16 cellular contexts compared by ENCODE assay signal in the genomic region with DNA sequence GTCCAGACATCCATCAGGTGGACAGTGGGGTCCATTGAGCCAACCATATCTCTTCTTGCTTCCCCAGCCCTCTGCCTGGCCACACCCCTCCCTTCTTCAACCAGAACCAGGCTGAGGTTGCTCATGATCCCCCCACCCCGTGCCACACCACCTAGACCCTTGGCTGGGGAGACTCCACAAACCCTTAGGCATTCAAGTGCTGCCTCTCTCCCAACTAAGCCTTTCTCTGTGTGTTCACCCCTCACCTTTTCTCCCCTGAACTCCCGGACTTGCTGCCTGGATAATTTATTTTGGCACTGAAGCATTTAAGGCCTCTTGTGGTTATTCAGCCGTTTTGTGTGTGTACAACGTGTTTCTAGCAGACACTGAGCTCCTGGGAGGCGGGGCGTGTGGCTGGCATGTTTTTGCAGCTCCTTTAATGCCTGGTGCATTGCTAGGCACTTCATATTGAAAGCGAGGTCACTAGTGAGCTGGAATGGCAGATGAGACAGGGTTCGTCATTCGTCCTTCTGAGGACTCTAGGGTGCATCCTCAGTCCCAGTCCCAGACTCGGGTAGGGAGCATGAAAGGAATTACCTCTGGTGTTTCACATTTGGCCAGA. TPM values are rescaled to one million over a fixed set of nuclear protein-coding genes. Genes with fewer than 3 reads are reported as not detected.
A peak's percentile ranks its signal among the peaks of the same experiment; 100 is the strongest.
DNase-seq lines count a peak whose midpoint lies in the region; ATAC-seq and TF ChIP-seq lines count a peak whose summit lies in the region.
"Had no signal": no experiment of that assay in that cellular context is flagged by ENCODE, and none has a peak within 500 bp of the region (broad histone marks: within the 10 kb centered on the region; RNA-seq: fewer than 3 reads in every experiment).

No MANE protein-coding gene starts in this region.

- TF ChIP-seq CTCF in IMR-90 (conservative IDR thresholded peaks at IDR 0.05; ENCODE audit: low read depth, low read length) (no peak), RWPE1 (conservative IDR thresholded peaks at IDR 0.05; ENCODE audit: low read depth) (no peak), foreskin keratinocyte (conservative IDR thresholded peaks at IDR 0.05) (no peak)

- no peak overlapping the region for H3K23ac ChIP-seq in IMR-90 (ENCODE audit: low read depth, low read length)

- no peak for TF ChIP-seq RAD21 in IMR-90 (IDR thresholded peaks at IDR 0.05; ENCODE audit: low read length)

- 52% methylated on average over 6 of the region's 10 CpGs; no CpG with 5 or more reads in 1 of the 2 experiments for WGBS in IMR-90 (ENCODE audit: extremely low coverage in 2 of 2, insufficient read length in 1 of 2), 2 experiments

- H3K27me3 ChIP-seq in IMR-90 (ENCODE audit: control insufficient read depth, insufficient read depth, low read length), result peaks cover 44% of the 10 kb centered on the region
- peaks cover 9% of the 10 kb centered on the region for H3K27me3 ChIP-seq in foreskin keratinocyte
- H3K27me3 ChIP-seq: uterus had no signal

- no peaks in the 10 kb centered on the region for H3K79me1 ChIP-seq in IMR-90 (ENCODE audit: low read depth in 1 of 2, low read length in 2 of 2)

- H3K9me1 ChIP-seq in IMR-90 (ENCODE audit: insufficient read depth, low read length), result 0 out of 2 replicates have a peak, but pooled peaks cover 5% of the 10 kb centered on the region

- H4K91ac ChIP-seq in IMR-90 (ENCODE audit: insufficient read depth, low read depth, low read length), result no peak overlapping the region

- BruUV-seq in IMR-90 (replicated peaks; lab: Mats Ljungman, UMichigan), result no TSS peak

- H3K36me3 ChIP-seq in IMR-90 (ENCODE audit: control insufficient read depth, insufficient read depth, low read length), result no peaks in the 10 kb centered on the region
- H3K36me3 ChIP-seq: uterus had no signal

- in situ Hi-C loops in IMR-90 (cut with MboI; ENCODE audit: low sequenced_read_pairs), result no loop called here

- DNase-seq in IMR-90 (peak; percentile 3), RWPE1 (ENCODE audit: low spot score) (no peak), foreskin keratinocyte (peak; percentile 17 to 58), renal cortical epithelial cell (ENCODE audit: low read depth) (peak; percentile 83), CD1c-positive myeloid dendritic cell (ENCODE audit: extremely low spot score) (no peak)
- DNase-seq: activated CD4-positive, alpha-beta T cell treated with anti-CD3 and anti-CD28 coated beads for 1 hour; activated naive CD8-positive, alpha-beta T cell treated with anti-CD3 and anti-CD28 coated beads, Interleukin-2, amount 50 U/mL, for 24 hours; activated T-cell treated with anti-CD3 and anti-CD28 coated beads for 4 hours; foreskin melanocyte; NCI-H510A treated with DMSO at 0.1 percent for 48 hours; PC-9 had no signal

- no peak for TF ChIP-seq POLR2A in IMR-90 (IDR thresholded peaks at IDR 0.05; ENCODE audit: low read depth, low read length)

- peak; percentile 29; the same call in 1 of the 2 replicates for ATAC-seq in IMR-90 (ENCODE audit: low read depth)
- no peak for ATAC-seq in foreskin keratinocyte
- no peak for ATAC-seq in HG03565 (IDR thresholded peaks at IDR 0.05; ENCODE audit: unreplicated experiment)
- no peak for ATAC-seq in HG03520 (IDR thresholded peaks at IDR 0.05; ENCODE audit: unreplicated experiment)
- ATAC-seq: activated naive CD8-positive, alpha-beta T cell treated with anti-CD3 and anti-CD28 coated beads, Interleukin-2, amount 50 U/mL, for 24 hours; stimulated activated memory B cell treated with anti-CD40 and anti-IgM and Interleukin-4, amounts not matched to agents 10 μg/mL and 1 μg/mL and 100 μg/mL, for 72 hours had no signal

- no peaks in the 10 kb centered on the region for H3K9me3 ChIP-seq in IMR-90 (ENCODE audit: control insufficient read depth, insufficient read depth, low read length)
- H3K9me3 ChIP-seq: uterus had no signal

- H4K5ac ChIP-seq in IMR-90 (ENCODE audit: low read depth, low read length), result no peak overlapping the region

- no peak overlapping the region for H3K4me2 ChIP-seq in IMR-90 (ENCODE audit: low read depth, low read length)
- H3K4me2 ChIP-seq: PC-9 had no signal

- H3K27ac ChIP-seq in IMR-90 (ENCODE audit: insufficient read depth, low read length) (no peak overlapping the region), RWPE1 (peak overlapping the region; percentile 10), foreskin keratinocyte (no peak overlapping the region)
- H3K27ac ChIP-seq: C4-2B, PC-9, uterus had no signal

- H2BK15ac ChIP-seq in IMR-90 (ENCODE audit: low read depth, low read length), result no peak overlapping the region

- dilution Hi-C loops in IMR-90 (cut with HindIII; ENCODE audit: low sequenced_read_pairs, unreplicated experiment), result no loop called here

- POLR2A ChIA-PET in IMR-90 (lab: Charles Lee; ENCODE audit: unreplicated experiment) (no interaction called here), RWPE1 (lab: Yijun Ruan, JAX; ENCODE audit: low non-redundant PET) (no interaction called here)

- intact Hi-C loops in IMR-90 (cut with micrococcal nuclease), result no loop called here

- H3K9ac ChIP-seq in IMR-90 (ENCODE audit: low read depth, low read length), result no peak overlapping the region

- H2BK20ac ChIP-seq in IMR-90 (ENCODE audit: low read depth, low read length), result no peak overlapping the region

- no peak overlapping the region for H3K4ac ChIP-seq in IMR-90 (ENCODE audit: low read depth, low read length)

- H3K4me3 ChIP-seq in IMR-90 (ENCODE audit: insufficient read depth, low read depth, low read length), result no peak overlapping the region
- H3K4me3 ChIP-seq: PC-9, uterus had no signal

- no peak overlapping the region for H2AK5ac ChIP-seq in IMR-90 (ENCODE audit: low read depth, low read length)

- no peak overlapping the region for H3K18ac ChIP-seq in IMR-90 (ENCODE audit: low read depth, low read length)

- H2AK9ac ChIP-seq in IMR-90 (replicated peaks; ENCODE audit: low read depth, low read length, poor library complexity), result no peak overlapping the region

- peak overlapping the region; percentile 26 for H2AFZ ChIP-seq in IMR-90 (replicated peaks; ENCODE audit: low read length, poor library complexity)
- H2AFZ ChIP-seq: PC-9 had no signal

- no peak overlapping the region for H2BK5ac ChIP-seq in IMR-90 (ENCODE audit: low read depth, low read length, poor library complexity, severe bottlenecking)

- CTCF ChIA-PET in IMR-90 (lab: Yijun Ruan, JAX), result no interaction called here
- CTCF ChIA-PET in RWPE1 (lab: Yijun Ruan, JAX), result no interaction called here

- H3K14ac ChIP-seq in IMR-90 (replicated peaks; ENCODE audit: low read depth, low read length), result no peak overlapping the region

- no peak overlapping the region for H3K56ac ChIP-seq in IMR-90 (ENCODE audit: extremely low read depth, insufficient read depth, low read length)

- no peaks in the 10 kb centered on the region for H4K20me1 ChIP-seq in IMR-90 (ENCODE audit: insufficient read depth, low read length)

- no peak overlapping the region for H2BK120ac ChIP-seq in IMR-90 (ENCODE audit: low read depth, low read length)

- H3K4me1 ChIP-seq in IMR-90 (ENCODE audit: control insufficient read depth, insufficient read depth, low read length) (peaks cover 2% of the 10 kb centered on the region; the same call in 1 of the 2 replicates), foreskin keratinocyte (peaks cover 4% of the 10 kb centered on the region)

- H4K8ac ChIP-seq in IMR-90 (ENCODE audit: low read depth in 2 of 2, low read length in 2 of 2), result no peak overlapping the region

TF ChIP-seq in IMR-90, 13 proteins besides CTCF, POLR2A, EP300 and RAD21 (continues in another document):
- TF ChIP-seq, protein P1, sequence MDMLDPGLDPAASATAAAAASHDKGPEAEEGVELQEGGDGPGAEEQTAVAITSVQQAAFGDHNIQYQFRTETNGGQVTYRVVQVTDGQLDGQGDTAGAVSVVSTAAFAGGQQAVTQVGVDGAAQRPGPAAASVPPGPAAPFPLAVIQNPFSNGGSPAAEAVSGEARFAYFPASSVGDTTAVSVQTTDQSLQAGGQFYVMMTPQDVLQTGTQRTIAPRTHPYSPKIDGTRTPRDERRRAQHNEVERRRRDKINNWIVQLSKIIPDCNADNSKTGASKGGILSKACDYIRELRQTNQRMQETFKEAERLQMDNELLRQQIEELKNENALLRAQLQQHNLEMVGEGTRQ (IDR thresholded peaks at IDR 0.05; ENCODE audit: low read depth, low read length), result no peak
- no peak for TF ChIP-seq CEBPB (IDR thresholded peaks at IDR 0.05; ENCODE audit: low read depth, low read length)

RNA-seq across cellular contexts. Expression of gene CACNA1G, which starts 28.7 kb away (rescaled TPM):
- under 0.01 TPM in 1 of 2 replicates, not detected in the other for total RNA-seq in IMR-90 (2012; rRNA removed)
- 0.03 TPM in 2 replicates for polyA plus RNA-seq in IMR-90 (2012; rRNA removed)
- polyA plus RNA-seq in IMR-90 (2012; cell fraction: cytosol; rRNA removed), result 0.08 TPM in 1 of 2 replicates, not detected in the other
- 0.08 and 0.10 TPM in 2 replicates for polyA plus RNA-seq in IMR-90 (2012; cell fraction: nucleus; rRNA removed; ENCODE audit: low replicate concordance)
- total RNA-seq in foreskin keratinocyte, result 0.20 and 0.28 TPM in 2 replicates
- 0.07 and 0.18 TPM in 2 replicates for polyA plus RNA-seq in foreskin keratinocyte
- total RNA-seq in renal cortical epithelial cell, result 0.10 TPM in 1 of 2 replicates, not detected in the other

RNA-seq across cellular contexts. Expression of gene SPATA20, which starts 42.2 kb away (rescaled TPM):
- 15.6 and 17.0 TPM in 2 replicates for total RNA-seq in IMR-90 (2012; rRNA removed)
- polyA plus RNA-seq in IMR-90 (2012; rRNA removed), result 31.9 and 35.0 TPM in 2 replicates
- 22.4 and 29.6 TPM in 2 replicates for polyA plus RNA-seq in IMR-90 (2012; cell fraction: cytosol; rRNA removed)
- 207 and 453 TPM in 2 replicates for polyA plus RNA-seq in IMR-90 (2012; cell fraction: nucleus; rRNA removed; ENCODE audit: low replicate concordance)
- 33.8 and 53.6 TPM in 2 replicates for total RNA-seq in foreskin keratinocyte
- polyA plus RNA-seq in foreskin keratinocyte, result 25.1 and 46.4 TPM in 2 replicates
- total RNA-seq in renal cortical epithelial cell, result 59.3 and 62.7 TPM in 2 replicates

RNA-seq across cellular contexts. Expression of gene ABCC3, which starts 45.5 kb away (rescaled TPM):
- total RNA-seq in IMR-90 (2012; rRNA removed) (2.2 and 3.2 TPM in 2 replicates), foreskin keratinocyte (22.5 and 28.4 TPM in 2 replicates), renal cortical epithelial cell (28.3 and 250 TPM in 2 replicates)
- polyA plus RNA-seq in IMR-90 (2012; rRNA removed) (6.0 and 6.6 TPM in 2 replicates), foreskin keratinocyte (19.7 and 24.1 TPM in 2 replicates)
- polyA plus RNA-seq in IMR-90 (2012; cell fraction: cytosol; rRNA removed), result 1.7 and 5.8 TPM in 2 replicates
- polyA plus RNA-seq in IMR-90 (2012; cell fraction: nucleus; rRNA removed; ENCODE audit: low replicate concordance), result 61.3 and 69.4 TPM in 2 replicates

RNA-seq across cellular contexts. Expression of gene EPN3, which starts 56.7 kb away (rescaled TPM):
- total RNA-seq in IMR-90 (2012; rRNA removed) (not detected in 2 replicates), foreskin keratinocyte (124 and 225 TPM in 2 replicates), renal cortical epithelial cell (0.17 and 0.99 TPM in 2 replicates)
- polyA plus RNA-seq in IMR-90 (2012; rRNA removed) (0.09 TPM in 1 of 2 replicates, not detected in the other), foreskin keratinocyte (127 and 203 TPM in 2 replicates)
- 0.07 TPM in 1 of 2 replicates, not detected in the other for polyA plus RNA-seq in IMR-90 (2012; cell fraction: cytosol; rRNA removed)
- polyA plus RNA-seq in IMR-90 (2012; cell fraction: nucleus; rRNA removed; ENCODE audit: low replicate concordance), result 0.07 TPM in 1 of 2 replicates, not detected in the other

Comparison
In these comparisons a context has a peak if more than half of its experiments do, and no peak if none do; other contexts are left out.
1. DNase-seq: peak in IMR-90 (single experiment), foreskin keratinocyte (2 of 2) and renal cortical epithelial cell (single experiment); none in RWPE1 (single experiment) and CD1c-positive myeloid dendritic cell (single experiment).